In the genomic region with DNA sequence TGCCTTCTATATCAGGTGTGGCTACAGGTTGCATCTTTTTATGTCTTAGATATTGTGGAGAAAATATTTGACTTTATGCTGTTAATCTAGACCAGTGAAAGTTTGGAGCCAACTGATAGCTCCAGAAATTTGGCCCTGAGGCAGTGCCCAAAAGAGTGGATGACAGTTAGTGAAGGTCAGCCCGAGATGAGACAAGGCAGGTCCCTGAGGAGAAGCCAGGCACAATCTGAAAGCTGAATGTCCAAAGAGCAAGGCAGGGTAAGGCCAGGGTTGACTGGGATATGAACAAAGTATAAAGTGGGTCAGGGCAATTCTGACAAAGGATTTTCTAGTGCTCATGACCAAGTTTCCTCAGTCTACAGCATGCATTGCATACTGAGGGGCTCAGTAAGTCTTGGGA, we compare ENCODE assay signal across 7 cellular contexts.
"Had no signal": no experiment of that assay in that cellular context is flagged by ENCODE, and none has a peak within 500 bp of the region (broad histone marks: within the 10 kb centered on the region; RNA-seq: fewer than 3 reads in every experiment).

No MANE protein-coding gene starts in this region.

- DNase-seq: GM23248, GOT3, H7, HFFc6, IMR-90 had no signal

- ATAC-seq: HCT116, K562 had no signal

- H3K27ac Mint-ChIP-seq: HFFc6 had no signal

- H3K4me3 Mint-ChIP-seq: HFFc6 had no signal

- H3K9me3 Mint-ChIP-seq: HFFc6 had no signal
